8 cellular contexts compared by ENCODE assay signal in genomic region chr4:112284662-112285411, GRCh38. TPM values are rescaled to one million over a fixed set of nuclear protein-coding genes. Genes with fewer than 3 reads are reported as not detected.
A peak's percentile ranks its signal among the peaks of the same experiment; 100 is the strongest.
DNase-seq lines count a peak whose midpoint lies in the region; ATAC-seq and TF ChIP-seq lines count a peak whose summit lies in the region.

No MANE protein-coding gene starts in this region.

- DNase-seq in Right ventricle myocardium inferior (ENCODE audit: missing footprints) (no peak), cardiac septum (ENCODE audit: low spot score) (no peak), RWPE2 (ENCODE audit: low spot score) (no peak), upper lobe of right lung (no peak), GM10266 (ENCODE audit: extremely low spot score) (no peak), SW480 (ENCODE audit: low spot score) (no peak)
- no peak for DNase-seq in effector memory CD8-positive, alpha-beta T cell

- H3K36me3 Mint-ChIP-seq in effector memory CD8-positive, alpha-beta T cell (ENCODE audit: insufficient read depth): peaks cover 21% of the 10 kb centered on the region

- H3K27ac Mint-ChIP-seq in effector memory CD8-positive, alpha-beta T cell: peak overlapping the region; percentile 90 to 94

- peak overlapping the region; percentile 90 to 96 for H3K4me3 Mint-ChIP-seq in effector memory CD8-positive, alpha-beta T cell

- intact Hi-C loops in Right ventricle myocardium inferior (cut with DNase I): loop anchor here (5.0 kb wide), 1 partner anchor 53 kb away; the partner anchor contains the start of gene AP1AR
- intact Hi-C loops in cardiac septum (cut with DNase I): loop anchor here (2.0 to 5.0 kb wide), 2 partner anchors 14 to 53 kb away; partner anchors contain the start of gene AP1AR
- intact Hi-C loops in upper lobe of right lung (cut with DNase I): no loop called here

- no peaks in the 10 kb centered on the region for H3K27me3 Mint-ChIP-seq in effector memory CD8-positive, alpha-beta T cell

- H3K27me3 ChIP-seq in RWPE2 (ENCODE audit: insufficient read depth, poor library complexity, severe bottlenecking): no peaks in the 10 kb centered on the region
- H3K27me3 ChIP-seq in upper lobe of right lung: no peaks in the 10 kb centered on the region

- no peaks in the 10 kb centered on the region for H3K9me3 Mint-ChIP-seq in effector memory CD8-positive, alpha-beta T cell

- peaks cover 57 to 76% of the 10 kb centered on the region in 2 donors for H3K4me1 Mint-ChIP-seq in effector memory CD8-positive, alpha-beta T cell (ENCODE audit: low read depth in 2 of 2)

- peak; percentile 49 for ATAC-seq in Right ventricle myocardium inferior
- ATAC-seq in RWPE2 (ENCODE audit: low read depth): no peak; the same call in 2 of the 3 replicates
- no peak for ATAC-seq in effector memory CD8-positive, alpha-beta T cell (replicated peaks)
- ATAC-seq in upper lobe of right lung: peak; percentile 12

- H3K36me3 ChIP-seq in RWPE2 (ENCODE audit: low read depth): peaks cover 5% of the 10 kb centered on the region; the same call in 1 of the 2 replicates
- no peaks in the 10 kb centered on the region for H3K36me3 ChIP-seq in mesodermal cell (ENCODE audit: control insufficient read depth, insufficient read depth, low read length)
- no peaks in the 10 kb centered on the region for H3K36me3 ChIP-seq in upper lobe of right lung

- H3K4me3 ChIP-seq in RWPE2 (ENCODE audit: severe bottlenecking) (peak overlapping the region; percentile 86), mesodermal cell (ENCODE audit: extremely low read depth, insufficient read depth, low read length, poor library complexity, severe bottlenecking) (peak overlapping the region; percentile 60), upper lobe of right lung (peak overlapping the region; percentile 83)

- H3K9me3 ChIP-seq in RWPE2 (ENCODE audit: severe bottlenecking) (no peaks in the 10 kb centered on the region), mesodermal cell (ENCODE audit: control insufficient read depth, low read length) (no peaks in the 10 kb centered on the region), upper lobe of right lung (no peaks in the 10 kb centered on the region)

- 55 to 58% methylated on average over 3 to 5 of the region's 15 CpGs for WGBS in mesodermal cell (ENCODE audit: insufficient coverage in 2 of 2), 2 experiments

- H3K27ac ChIP-seq in RWPE2 (ENCODE audit: poor library complexity, severe bottlenecking): peak overlapping the region; percentile 30
- H3K27ac ChIP-seq in mesodermal cell (ENCODE audit: low read depth, low read length, severe bottlenecking): no peak overlapping the region
- peak overlapping the region; percentile 81 for H3K27ac ChIP-seq in upper lobe of right lung

- H3K4me1 ChIP-seq in RWPE2 (ENCODE audit: insufficient read depth, poor library complexity, severe bottlenecking) (no peaks in the 10 kb centered on the region), mesodermal cell (ENCODE audit: control insufficient read depth, insufficient read depth, low read length, poor library complexity, severe bottlenecking) (peaks cover 10% of the 10 kb centered on the region), upper lobe of right lung (peaks cover 10% of the 10 kb centered on the region)

- no peak for TF ChIP-seq CTCF in RWPE2 (IDR thresholded peaks at IDR 0.05; ENCODE audit: poor library complexity, severe bottlenecking)
- TF ChIP-seq CTCF in upper lobe of right lung (IDR thresholded peaks at IDR 0.05): no peak
- no peak for TF ChIP-seq CTCF in GM10266 (IDR thresholded peaks at IDR 0.05; ENCODE audit: control insufficient read depth, insufficient read depth, low read depth, missing control alignments)

RNA-seq across cellular contexts. Expression of gene TIFA, which starts 0.9 kb away (rescaled TPM):
- total RNA-seq in Right ventricle myocardium inferior: 22.9 TPM
- total RNA-seq in cardiac septum: 4.0 TPM
- 4.6 TPM for polyA plus RNA-seq in mesodermal cell (2013, experiment 1 of 2)
- 7.1 TPM for polyA plus RNA-seq in mesodermal cell (2013, experiment 2 of 2)
- 10.6 TPM for total RNA-seq in upper lobe of right lung

RNA-seq across cellular contexts. Expression of gene ALPK1, which starts 12.3 kb away (rescaled TPM):
- 5.5 TPM for total RNA-seq in Right ventricle myocardium inferior
- total RNA-seq in cardiac septum: 4.9 TPM
- polyA plus RNA-seq in mesodermal cell (2013, experiment 1 of 2): 0.59 TPM
- polyA plus RNA-seq in mesodermal cell (2013, experiment 2 of 2): 0.56 TPM
- total RNA-seq in upper lobe of right lung: 34.3 TPM

RNA-seq across cellular contexts. Expression of gene AP1AR, which starts 53.2 kb away (rescaled TPM):
- total RNA-seq in Right ventricle myocardium inferior (9.4 TPM), cardiac septum (10.7 TPM), upper lobe of right lung (16.6 TPM)
- polyA plus RNA-seq in mesodermal cell (2013, experiment 1 of 2): 13.5 TPM
- 15.1 TPM for polyA plus RNA-seq in mesodermal cell (2013, experiment 2 of 2)

Comparison
In these comparisons a context has a peak if more than half of its experiments do, and no peak if none do; other contexts are left out.
1. ATAC-seq: peak in Right ventricle myocardium inferior (single experiment) and upper lobe of right lung (single experiment); none in RWPE2 (single experiment) and effector memory CD8-positive, alpha-beta T cell (single experiment).
2. Peak in every context shown above with its lines, with median percentiles within 50 percentile points of each other: H3K4me3 ChIP-seq.